ENCODE assay signal across 18 cellular contexts in genomic region chr11:116716617-116717016, GRCh38. TPM values are rescaled to one million over a fixed set of nuclear protein-coding genes. Genes with fewer than 3 reads are reported as not detected.
A peak's percentile ranks its signal among the peaks of the same experiment; 100 is the strongest.
DNase-seq lines count a peak whose midpoint lies in the region; ATAC-seq and TF ChIP-seq lines count a peak whose summit lies in the region.
"Had no signal": no experiment of that assay in that cellular context is flagged by ENCODE, and none has a peak within 500 bp of the region (broad histone marks: within the 10 kb centered on the region; RNA-seq: fewer than 3 reads in every experiment).

No MANE protein-coding gene starts in this region.

- peaks cover 4% of the 10 kb centered on the region for H3K27me3 Mint-ChIP-seq in endodermal cell (ENCODE audit: insufficient read depth)

- peaks cover 34% of the 10 kb centered on the region for H3K4me1 Mint-ChIP-seq in endodermal cell
- H3K4me1 Mint-ChIP-seq: CD14-positive monocyte; CD4-positive, alpha-beta memory T cell had no signal

- TF ChIP-seq POLR2A in transverse colon (IDR thresholded peaks at IDR 0.05) (no peak), sigmoid colon (IDR thresholded peaks at IDR 0.05) (no peak)

- H3K9me3 ChIP-seq in endodermal cell (ENCODE audit: control insufficient read depth, low read length), result no peaks in the 10 kb centered on the region
- H3K9me3 ChIP-seq in mucosa of descending colon, result no peaks in the 10 kb centered on the region
- H3K9me3 ChIP-seq in transverse colon, result no peaks in the 10 kb centered on the region
- H3K9me3 ChIP-seq in left lung, result no peaks in the 10 kb centered on the region
- no peaks in the 10 kb centered on the region for H3K9me3 ChIP-seq in sigmoid colon
- H3K9me3 ChIP-seq: A549, BLaER1 had no signal

- ATAC-seq in mucosa of descending colon, result peak; percentile 94
- ATAC-seq in left lung, result no peak
- ATAC-seq: A549 had no signal

- H3K36me3 Mint-ChIP-seq in endodermal cell (ENCODE audit: low read depth), result no peaks in the 10 kb centered on the region
- H3K36me3 Mint-ChIP-seq: CD14-positive monocyte; CD4-positive, alpha-beta memory T cell had no signal

- DNase-seq in H7 (peak; percentile 5), endodermal cell (no peak), mucosa of descending colon (peak in 1 of 3 donors; percentile 29), transverse colon (peak; percentile 46), left lung (no peak), sigmoid colon (no peak), NAMALWA (ENCODE audit: low spot score) (no peak)
- DNase-seq: CD4-positive, alpha-beta memory T cell; DMS153; DMS79; GDM1; GM23248; HCEC 1CT had no signal

- intact Hi-C loops in mucosa of descending colon (cut with DNase I, micrococcal nuclease) (no loop called here), transverse colon (cut with DNase I; ENCODE audit: low total_unique reads) (no loop called here), left lung (cut with DNase I) (no loop called here), sigmoid colon (cut with DNase I) (no loop called here)

- no peak overlapping the region for H3K4me3 Mint-ChIP-seq in endodermal cell
- H3K4me3 Mint-ChIP-seq: CD14-positive monocyte; CD4-positive, alpha-beta memory T cell; IgD-negative memory B cell had no signal

- H3K36me3 ChIP-seq in H7 (replicated peaks; ENCODE audit: control insufficient read depth, insufficient read depth, low read length), result no peaks in the 10 kb centered on the region
- no peaks in the 10 kb centered on the region for H3K36me3 ChIP-seq in endodermal cell (ENCODE audit: control insufficient read depth, insufficient read depth, low read length)
- H3K36me3 ChIP-seq in mucosa of descending colon (ENCODE audit: low read depth), result no peaks in the 10 kb centered on the region
- no peaks in the 10 kb centered on the region for H3K36me3 ChIP-seq in transverse colon
- H3K36me3 ChIP-seq in left lung, result no peaks in the 10 kb centered on the region
- H3K36me3 ChIP-seq in sigmoid colon, result no peaks in the 10 kb centered on the region
- H3K36me3 ChIP-seq: BLaER1 had no signal

- WGBS in endodermal cell (ENCODE audit: insufficient coverage in 1 of 2, insufficient read length in 1 of 2), 2 experiments, result 86 to 100% methylated on average over 2 to 4 of the region's 4 CpGs
- 68 to 80% methylated on average over 1 to 4 of the region's 4 CpGs for WGBS in transverse colon (ENCODE audit: low coverage in 1 of 2), 2 donors
- 49 to 75% methylated on average over 4 of the region's 4 CpGs for WGBS in sigmoid colon, 2 donors

- H3K27ac ChIP-seq in endodermal cell (ENCODE audit: low read depth, low read length) (no peak overlapping the region), transverse colon (peak overlapping the region in 1 of 4 donors; percentile 57), left lung (no peak overlapping the region), sigmoid colon (no peak overlapping the region)
- H3K27ac ChIP-seq: 22Rv1, A549, BLaER1, GM23248 had no signal

- no peak overlapping the region for H3K9ac ChIP-seq in endodermal cell (ENCODE audit: extremely low read depth, low read length, poor library complexity, severe bottlenecking)
- H3K9ac ChIP-seq: BLaER1, GM23248 had no signal

- TF ChIP-seq CTCF in endodermal cell (conservative IDR thresholded peaks at IDR 0.05) (no peak), mucosa of descending colon (IDR thresholded peaks at IDR 0.05) (no peak), transverse colon (IDR thresholded peaks at IDR 0.05) (no peak), left lung (IDR thresholded peaks at IDR 0.05) (no peak), sigmoid colon (IDR thresholded peaks at IDR 0.05) (no peak)

- in situ Hi-C loops in transverse colon (cut with MboI; ENCODE audit: low pct_ligation_motif_present in 1 of 4, low pct_unique_long_range_greater_than_20kb in 1 of 4, low sequenced_read_pairs in 3 of 4), result no loop called here

- no peaks in the 10 kb centered on the region for H3K27me3 ChIP-seq in H7 (ENCODE audit: control insufficient read depth, insufficient read depth, low read length)
- H3K27me3 ChIP-seq in endodermal cell (ENCODE audit: control insufficient read depth, insufficient read depth, low read length, poor library complexity, severe bottlenecking), result no peaks in the 10 kb centered on the region
- no peaks in the 10 kb centered on the region for H3K27me3 ChIP-seq in transverse colon
- no peaks in the 10 kb centered on the region for H3K27me3 ChIP-seq in left lung
- H3K27me3 ChIP-seq in sigmoid colon, result peaks cover 0 to 12% (median 0%) of the 10 kb centered on the region in 3 donors
- H3K27me3 ChIP-seq: BLaER1 had no signal

- H3K9me3 Mint-ChIP-seq in endodermal cell, result no peaks in the 10 kb centered on the region
- H3K9me3 Mint-ChIP-seq: CD4-positive, alpha-beta memory T cell; IgD-negative memory B cell had no signal

- TF ChIP-seq EP300 in transverse colon (IDR thresholded peaks at IDR 0.05; ENCODE audit: low read depth), result no peak
- no peak for TF ChIP-seq EP300 in sigmoid colon (IDR thresholded peaks at IDR 0.05)

- H3K4me1 ChIP-seq in endodermal cell (ENCODE audit: control insufficient read depth, insufficient read depth, low read length) (no peaks in the 10 kb centered on the region), mucosa of descending colon (ENCODE audit: low read depth) (no peaks in the 10 kb centered on the region), transverse colon (no peaks in the 10 kb centered on the region), left lung (no peaks in the 10 kb centered on the region), sigmoid colon (no peaks in the 10 kb centered on the region)
- H3K4me1 ChIP-seq: A549, BLaER1 had no signal

- peak overlapping the region; percentile 71 for H3K27ac Mint-ChIP-seq in endodermal cell
- H3K27ac Mint-ChIP-seq: CD14-positive monocyte, IgD-negative memory B cell had no signal

- H3K4me3 ChIP-seq in H7 (ENCODE audit: insufficient read depth, low read depth, low read length) (no peak overlapping the region), endodermal cell (ENCODE audit: low read length) (no peak overlapping the region), mucosa of descending colon (no peak overlapping the region), transverse colon (no peak overlapping the region), left lung (no peak overlapping the region), sigmoid colon (no peak overlapping the region)
- H3K4me3 ChIP-seq: A549, BLaER1, GM23248 had no signal

RNA-seq across cellular contexts. Expression of gene BUD13, which starts 56.2 kb away (rescaled TPM):
- total RNA-seq in H7 (2014; rRNA removed; shearing (Covaris generic)), result 31.1 and 33.2 TPM in 2 replicates
- total RNA-seq in endodermal cell (10 to 100 TPM; 22.3 to 29.1 TPM), mucosa of descending colon (10 to 100 TPM; 15.6 to 18.9 (median 15.6) TPM), transverse colon (10 to 100 TPM in 3 of 4 donors, 1 to 10 TPM in 1; 6.7 to 21.9 (median 14.0) TPM), left lung (10 to 100 TPM; 12.5 to 14.7 TPM), sigmoid colon (10 to 100 TPM; 12.2 to 19.9 (median 18.5) TPM)
- polyA plus RNA-seq in endodermal cell (2013, experiment 1 of 2), result 31.0 TPM
- 26.1 TPM for polyA plus RNA-seq in endodermal cell (2013, experiment 2 of 2)
- 10 to 100 TPM; 13.8 to 16.8 (median 14.1) TPM for polyA plus RNA-seq in sigmoid colon

Comparison
In these comparisons a context has a peak if more than half of its experiments do, and no peak if none do; other contexts are left out.
1. DNase-seq: peak in H7 (single experiment) and transverse colon (single experiment); none in endodermal cell (single experiment), left lung (0 of 2), sigmoid colon (single experiment) and NAMALWA (single experiment).